In genomic region chr15:69648215-69648614, GRCh38 we compare ENCODE assay signal across 13 cellular contexts.
DNase-seq lines count a peak whose midpoint lies in the region; ATAC-seq and TF ChIP-seq lines count a peak whose summit lies in the region.
"Had no signal": no experiment of that assay in that cellular context is flagged by ENCODE, and none has a peak within 500 bp of the region (broad histone marks: within the 10 kb centered on the region; RNA-seq: fewer than 3 reads in every experiment).

No MANE protein-coding gene starts in this region.

- H3K27ac Mint-ChIP-seq in nephron progenitor cell = peak overlapping the region; percentile 27
- no peak overlapping the region for H3K27ac Mint-ChIP-seq in activated naive CD4-positive, alpha-beta T cell treated with anti-CD3 and anti-CD28 coated beads, Interleukin-2, amount 50 U/mL, for 72 hours
- H3K27ac Mint-ChIP-seq: activated T-helper 1 cell treated with anti-CD3 and anti-CD28 coated beads, Interleukin-12 subunit alpha, Interleukin-12 subunit beta, Interleukin-2, Interleukin-4 antibody, amounts not matched to agents 30 ng/mL and 10 ng/mL and 1 ng/mL, durations not matched to agents 14 hours and 24 hours and 36 hours had no signal

- no peaks in the 10 kb centered on the region for H3K4me1 ChIP-seq in adipocyte (ENCODE audit: control insufficient read depth, insufficient read depth, low read length)

- peaks cover 8% of the 10 kb centered on the region for H3K36me3 Mint-ChIP-seq in nephron progenitor cell (ENCODE audit: low read depth)
- H3K36me3 Mint-ChIP-seq in activated naive CD4-positive, alpha-beta T cell treated with anti-CD3 and anti-CD28 coated beads, Interleukin-2, amount 50 U/mL, for 72 hours = no peaks in the 10 kb centered on the region
- H3K36me3 Mint-ChIP-seq: stimulated activated effector memory CD8-positive, alpha-beta T cell treated with anti-CD3 and anti-CD28 coated beads, Interleukin-12 subunit alpha, Interleukin-12 subunit beta, amount 100 ng/mL, for 72 hours had no signal

- DNase-seq in NCI-H1436 (lab: John Stamatoyannopoulos, UW) = peak; percentile 22
- DNase-seq in NCI-H1436 treated with DMSO at 0.1 percent for 48 hours (lab: John Stamatoyannopoulos, UW) = no peak
- peak; percentile 18 for DNase-seq in NCI-H2029 treated with DMSO at 0.1 percent for 48 hours (lab: John Stamatoyannopoulos, UW)
- peak; percentile 22 for DNase-seq in adipocyte (ENCODE audit: low read depth)
- peak; percentile 30 for DNase-seq in nephron progenitor cell
- DNase-seq in activated naive CD4-positive, alpha-beta T cell treated with anti-CD3 and anti-CD28 coated beads, Interleukin-2, amount 50 U/mL, for 72 hours (ENCODE audit: low spot score in 2 of 2) = no peak
- DNase-seq in SKM-1 treated with dmso at 0.1 percent for 144 hours (lab: John Stamatoyannopoulos, UW; ENCODE audit: unreplicated experiment) = no peak
- DNase-seq: 8988T; central memory CD4-positive, alpha-beta T cell; kidney glomerular epithelial cell had no signal

- H3K9me3 ChIP-seq in adipocyte (ENCODE audit: control insufficient read depth, low read length) = peaks cover 8% of the 10 kb centered on the region

- H3K9ac ChIP-seq in adipocyte (ENCODE audit: low read length) = no peak overlapping the region

- TF ChIP-seq CTCF in nephron progenitor cell (IDR thresholded peaks at IDR 0.05) = no peak

- peaks cover 58% of the 10 kb centered on the region for H3K27me3 ChIP-seq in adipocyte (replicated peaks; ENCODE audit: control insufficient read depth, insufficient read depth, low read length)

- ATAC-seq in activated naive CD4-positive, alpha-beta T cell treated with anti-CD3 and anti-CD28 coated beads, Interleukin-2, amount 50 U/mL, for 72 hours = no peak
- no peak for ATAC-seq in GM19351 (IDR thresholded peaks at IDR 0.05; ENCODE audit: unreplicated experiment)
- ATAC-seq: stimulated activated effector memory CD8-positive, alpha-beta T cell treated with anti-CD3 and anti-CD28 coated beads, Interleukin-12 subunit alpha, Interleukin-12 subunit beta, amount 100 ng/mL, for 72 hours had no signal

- H3K4me3 Mint-ChIP-seq in nephron progenitor cell = peak overlapping the region; percentile 21
- H3K4me3 Mint-ChIP-seq: activated T-helper 1 cell treated with anti-CD3 and anti-CD28 coated beads, Interleukin-12 subunit alpha, Interleukin-12 subunit beta, Interleukin-2, Interleukin-4 antibody, amounts not matched to agents 30 ng/mL and 10 ng/mL and 1 ng/mL, durations not matched to agents 14 hours and 24 hours and 36 hours; stimulated activated effector memory CD8-positive, alpha-beta T cell treated with anti-CD3 and anti-CD28 coated beads, Interleukin-12 subunit alpha, Interleukin-12 subunit beta, amount 100 ng/mL, for 72 hours had no signal

- peaks cover 35% of the 10 kb centered on the region for H3K4me1 Mint-ChIP-seq in nephron progenitor cell

- H3K4me3 ChIP-seq in adipocyte (ENCODE audit: low read length) = no peak overlapping the region

- no peaks in the 10 kb centered on the region for H3K36me3 ChIP-seq in adipocyte (ENCODE audit: control insufficient read depth, insufficient read depth, low read length, severe bottlenecking)

- H3K27me3 Mint-ChIP-seq in nephron progenitor cell (ENCODE audit: low read depth, poor library complexity) = peaks cover 30% of the 10 kb centered on the region

- peaks cover 23% of the 10 kb centered on the region for H3K9me3 Mint-ChIP-seq in nephron progenitor cell
- no peaks in the 10 kb centered on the region for H3K9me3 Mint-ChIP-seq in activated naive CD4-positive, alpha-beta T cell treated with anti-CD3 and anti-CD28 coated beads, Interleukin-2, amount 50 U/mL, for 72 hours
- H3K9me3 Mint-ChIP-seq: activated T-helper 1 cell treated with anti-CD3 and anti-CD28 coated beads, Interleukin-12 subunit alpha, Interleukin-12 subunit beta, Interleukin-2, Interleukin-4 antibody, amounts not matched to agents 30 ng/mL and 10 ng/mL and 1 ng/mL, durations not matched to agents 14 hours and 24 hours and 36 hours; stimulated activated effector memory CD8-positive, alpha-beta T cell treated with anti-CD3 and anti-CD28 coated beads, Interleukin-12 subunit alpha, Interleukin-12 subunit beta, amount 100 ng/mL, for 72 hours had no signal

Comparison
In these comparisons a context has a peak if more than half of its experiments do, and no peak if none do; other contexts are left out.
1. DNase-seq: peak in NCI-H1436 (single experiment), NCI-H2029 treated with DMSO at 0.1 percent for 48 hours (single experiment), adipocyte (single experiment) and nephron progenitor cell (single experiment); none in NCI-H1436 treated with DMSO at 0.1 percent for 48 hours (single experiment), activated naive CD4-positive, alpha-beta T cell treated with anti-CD3 and anti-CD28 coated beads, Interleukin-2, amount 50 U/mL, for 72 hours (0 of 2) and SKM-1 treated with dmso at 0.1 percent for 144 hours (single experiment).